In genomic region chr12:89172224-89172623, GRCh38 we compare ENCODE assay signal across 1 cellular context.
TF ChIP-seq lines count a peak whose summit lies in the region.

No MANE protein-coding gene starts in this region.

TF ChIP-seq in H1, 55 proteins besides CTCF, POLR2A, EP300 and RAD21 (continued from another document):
- TF ChIP-seq KDM5A (IDR thresholded peaks at IDR 0.05; ENCODE audit: low read length) (no peak), TAF7 (optimal IDR thresholded peaks at IDR 0.05; ENCODE audit: borderline replicate concordance, low read depth, low read length) (no peak)
